In genomic region chr6:43058511-43058910, GRCh38 we compare ENCODE assay signal across 9 cellular contexts. TPM values are rescaled to one million over a fixed set of nuclear protein-coding genes. Genes with fewer than 3 reads are reported as not detected.
DNase-seq lines count a peak whose midpoint lies in the region; ATAC-seq and TF ChIP-seq lines count a peak whose summit lies in the region.
"Had no signal": no experiment of that assay in that cellular context is flagged by ENCODE, and none has a peak within 500 bp of the region (broad histone marks: within the 10 kb centered on the region; RNA-seq: fewer than 3 reads in every experiment).

No MANE protein-coding gene starts in this region.

- TF ChIP-seq RAD21 in liver (IDR thresholded peaks at IDR 0.05): no peak

- TF ChIP-seq CTCF in liver (IDR thresholded peaks at IDR 0.05; ENCODE audit: low read depth, low read length, missing input control): no peak
- no peak for TF ChIP-seq CTCF in transverse colon (IDR thresholded peaks at IDR 0.05)

- no peak for TF ChIP-seq POLR2A in transverse colon (IDR thresholded peaks at IDR 0.05)

- CTCF ChIA-PET in activated naive CD4-positive, alpha-beta T cell treated with anti-CD3 and anti-CD28 coated beads, Interleukin-2, amount 10 ng/mL, durations not matched to agents 7 days and 5 days (lab: Charles Lee): interaction anchor here (1.0 kb wide), 1 partner anchor 14 kb away, joined by 3 read pairs; no protein-coding TSS in a partner anchor

- DNase-seq in activated naive CD4-positive, alpha-beta T cell treated with anti-CD3 and anti-CD28 coated beads, Interleukin-2, amount 10 ng/mL, durations not matched to agents 7 days and 5 days: no peak
- DNase-seq in activated naive CD4-positive, alpha-beta T cell treated with anti-CD3 and anti-CD28 coated beads, Interleukin-2, amount 50 U/mL, for 16 hours: no peak
- no peak for DNase-seq in activated naive CD8-positive, alpha-beta T cell treated with anti-CD3 and anti-CD28 coated beads, Interleukin-2, amount 50 U/mL, for 24 hours
- DNase-seq in transverse colon: no peak
- DNase-seq: NCI-H1436 had no signal

- H3K36me3 ChIP-seq in liver (ENCODE audit: control insufficient read depth in 4 of 4, insufficient read depth in 3 of 4, low read depth in 1 of 4, low read length in 3 of 4): peaks cover 2 to 19% (median 11%) of the 10 kb centered on the region in 4 donors
- peaks cover 0 to 4% (median 0%) of the 10 kb centered on the region in 4 donors for H3K36me3 ChIP-seq in transverse colon

- H3K4me1 ChIP-seq in liver (ENCODE audit: control insufficient read depth in 4 of 4, insufficient read depth in 4 of 4, low read length in 3 of 4) (peaks cover 2 to 47% (median 36%) of the 10 kb centered on the region in 4 donors), transverse colon (peaks cover 17 to 41% (median 29%) of the 10 kb centered on the region in 4 donors)

- H3K9me3 Mint-ChIP-seq in activated naive CD4-positive, alpha-beta T cell treated with anti-CD3 and anti-CD28 coated beads, Interleukin-2, amount 10 ng/mL, durations not matched to agents 7 days and 5 days: no peaks in the 10 kb centered on the region
- H3K9me3 Mint-ChIP-seq in activated naive CD8-positive, alpha-beta T cell treated with anti-CD3 and anti-CD28 coated beads, Interleukin-2, amount 50 U/mL, for 24 hours: no peaks in the 10 kb centered on the region

- H3K27me3 Mint-ChIP-seq in activated naive CD4-positive, alpha-beta T cell treated with anti-CD3 and anti-CD28 coated beads, Interleukin-2, amount 10 ng/mL, durations not matched to agents 7 days and 5 days: no peaks in the 10 kb centered on the region
- no peaks in the 10 kb centered on the region for H3K27me3 Mint-ChIP-seq in activated naive CD8-positive, alpha-beta T cell treated with anti-CD3 and anti-CD28 coated beads, Interleukin-2, amount 50 U/mL, for 24 hours

- no peak for TF ChIP-seq EP300 in transverse colon (IDR thresholded peaks at IDR 0.05; ENCODE audit: low read depth)

- 78% methylated on average over 1 of the region's 1 CpG for WGBS in liver
- WGBS in transverse colon (ENCODE audit: low coverage in 1 of 2), 2 donors: 63% methylated on average over 1 of the region's 1 CpG; no CpG with 5 or more reads in 1 of the 2 donors

- H3K9ac ChIP-seq in liver (ENCODE audit: low read depth in 1 of 2, low read length in 2 of 2): peak overlapping the region; percentile 88 to 91

- intact Hi-C loops in transverse colon (cut with DNase I; ENCODE audit: low total_unique reads): no loop called here

- peaks cover 22% of the 10 kb centered on the region for H3K36me3 Mint-ChIP-seq in activated naive CD4-positive, alpha-beta T cell treated with anti-CD3 and anti-CD28 coated beads, Interleukin-2, amount 10 ng/mL, durations not matched to agents 7 days and 5 days
- H3K36me3 Mint-ChIP-seq in activated naive CD8-positive, alpha-beta T cell treated with anti-CD3 and anti-CD28 coated beads, Interleukin-2, amount 50 U/mL, for 24 hours (ENCODE audit: low read depth): peaks cover 26% of the 10 kb centered on the region

- H3K9me3 ChIP-seq in liver (ENCODE audit: control insufficient read depth in 4 of 4, low read length in 3 of 4) (no peaks in the 10 kb centered on the region), transverse colon (no peaks in the 10 kb centered on the region)

- H3K4me1 Mint-ChIP-seq in activated naive CD4-positive, alpha-beta T cell treated with anti-CD3 and anti-CD28 coated beads, Interleukin-2, amount 10 ng/mL, durations not matched to agents 7 days and 5 days: peaks cover 49% of the 10 kb centered on the region
- H3K4me1 Mint-ChIP-seq in activated naive CD8-positive, alpha-beta T cell treated with anti-CD3 and anti-CD28 coated beads, Interleukin-2, amount 50 U/mL, for 24 hours: peaks cover 37% of the 10 kb centered on the region

- H3K4me3 ChIP-seq in liver (ENCODE audit: low read depth in 1 of 3, low read length in 3 of 3) (peak overlapping the region; percentile 91 to 97 (median 92)), transverse colon (peak overlapping the region; percentile 68 to 81 (median 70))

- no peak for ATAC-seq in activated naive CD8-positive, alpha-beta T cell treated with anti-CD3 and anti-CD28 coated beads, Interleukin-2, amount 50 U/mL, for 24 hours
- ATAC-seq in HG03457 (IDR thresholded peaks at IDR 0.05; ENCODE audit: unreplicated experiment) (no peak), HG03460 (IDR thresholded peaks at IDR 0.05; ENCODE audit: unreplicated experiment) (no peak), HG03354 (IDR thresholded peaks at IDR 0.05; ENCODE audit: poor library complexity, severe bottlenecking, unreplicated experiment) (no peak)

- peak overlapping the region; percentile 98 for H3K27ac Mint-ChIP-seq in activated naive CD4-positive, alpha-beta T cell treated with anti-CD3 and anti-CD28 coated beads, Interleukin-2, amount 10 ng/mL, durations not matched to agents 7 days and 5 days
- H3K27ac Mint-ChIP-seq in activated naive CD8-positive, alpha-beta T cell treated with anti-CD3 and anti-CD28 coated beads, Interleukin-2, amount 50 U/mL, for 24 hours: peak overlapping the region; percentile 98

- H3K27ac ChIP-seq in liver (ENCODE audit: low read depth in 1 of 2, low read length in 2 of 2) (peak overlapping the region in 1 of 2 donors; percentile 89), transverse colon (peak overlapping the region in 3 of 4 donors; percentile 89 to 95 (median 92))

- in situ Hi-C loops in transverse colon (cut with MboI; ENCODE audit: low pct_ligation_motif_present in 1 of 4, low pct_unique_long_range_greater_than_20kb in 1 of 4, low sequenced_read_pairs in 3 of 4): no loop called here

- H3K4me3 Mint-ChIP-seq in activated naive CD4-positive, alpha-beta T cell treated with anti-CD3 and anti-CD28 coated beads, Interleukin-2, amount 10 ng/mL, durations not matched to agents 7 days and 5 days: peak overlapping the region; percentile 93
- peak overlapping the region; percentile 96 for H3K4me3 Mint-ChIP-seq in activated naive CD8-positive, alpha-beta T cell treated with anti-CD3 and anti-CD28 coated beads, Interleukin-2, amount 50 U/mL, for 24 hours

- H3K27me3 ChIP-seq in liver (ENCODE audit: control insufficient read depth in 4 of 4, insufficient read depth in 4 of 4, low read length in 3 of 4): no peaks in the 10 kb centered on the region
- no peaks in the 10 kb centered on the region for H3K27me3 ChIP-seq in transverse colon

TF ChIP-seq in liver, 16 proteins besides CTCF, POLR2A, EP300 and RAD21 (continues in another document):
- no peak for TF ChIP-seq MAX (IDR thresholded peaks at IDR 0.05)
- TF ChIP-seq FOXA1 (IDR thresholded peaks at IDR 0.05): no peak
- TF ChIP-seq YY1 (IDR thresholded peaks at IDR 0.05): no peak
- TF ChIP-seq HNF4G (IDR thresholded peaks at IDR 0.05): no peak
- TF ChIP-seq EGR1 (IDR thresholded peaks at IDR 0.05; ENCODE audit: low read depth in 2 of 2): no peak
- TF ChIP-seq TAF1 (conservative IDR thresholded peaks at IDR 0.05): no peak
- no peak for TF ChIP-seq ATF3 (IDR thresholded peaks at IDR 0.05)
- TF ChIP-seq HNF4A (conservative IDR thresholded peaks at IDR 0.05): no peak
- no peak for TF ChIP-seq SP1 (IDR thresholded peaks at IDR 0.05)
- no peak for TF ChIP-seq REST (IDR thresholded peaks at IDR 0.05)

RNA-seq across cellular contexts. Expression of gene MRPL2, which starts 0.7 kb away (rescaled TPM):
- total RNA-seq in liver (10 to 100 TPM; 19.6 to 23.8 TPM), transverse colon (10 to 100 TPM in 3 of 4 donors, 1 to 10 TPM in 1; 5.8 to 54.2 (median 34.3) TPM)
- 10 to 100 TPM; 65.6 to 73.9 TPM for polyA plus RNA-seq in liver

RNA-seq across cellular contexts. Expression of gene KLC4, which starts 0.9 kb away (rescaled TPM):
- total RNA-seq in liver: 10 to 100 TPM; 33.2 to 97.0 TPM
- 10 to 100 TPM; 44.4 to 47.4 TPM for polyA plus RNA-seq in liver
- total RNA-seq in transverse colon: 100 to 1,000 TPM in 3 of 4 donors, 10 to 100 TPM in 1; 91.9 to 296 (median 159) TPM

RNA-seq across cellular contexts. Expression of gene CUL7, which starts 4.9 kb away (rescaled TPM):
- total RNA-seq in liver: 10 to 100 TPM; 10.3 to 10.4 TPM
- polyA plus RNA-seq in liver: 1 to 10 TPM; 2.2 to 5.2 TPM
- 10 to 100 TPM; 13.0 to 29.3 (median 15.7) TPM for total RNA-seq in transverse colon

RNA-seq across cellular contexts. Expression of gene PTK7, which starts 17.6 kb away (rescaled TPM):
- total RNA-seq in liver: 10 to 100 TPM in 1 of 2 donors, 1 to 10 TPM in 1; 1.8 to 10.5 TPM
- under 1 TPM; 0.67 to 0.76 TPM for polyA plus RNA-seq in liver
- total RNA-seq in transverse colon: 10 to 100 TPM in 1 of 4 donors, 1 to 10 TPM in 3; 2.2 to 34.6 (median 6.0) TPM

RNA-seq across cellular contexts. Expression of gene RRP36, which starts 37.1 kb away (rescaled TPM):
- total RNA-seq in liver: 10 to 100 TPM; 23.4 to 33.4 TPM
- polyA plus RNA-seq in liver: 10 to 100 TPM; 26.0 to 26.4 TPM
- 100 to 1,000 TPM in 1 of 4 donors, 10 to 100 TPM in 3; 32.2 to 200 (median 40.5) TPM for total RNA-seq in transverse colon
